In genomic region chr7:111049971-111050680, GRCh38 we compare ENCODE assay signal across 21 cellular contexts. TPM values are rescaled to one million over a fixed set of nuclear protein-coding genes. Genes with fewer than 3 reads are reported as not detected.
"Had no signal": no experiment of that assay in that cellular context is flagged by ENCODE, and none has a peak within 500 bp of the region (broad histone marks: within the 10 kb centered on the region; RNA-seq: fewer than 3 reads in every experiment).

No MANE protein-coding gene starts in this region.

- H3K36me3 ChIP-seq: esophagus squamous epithelium, gastroesophageal sphincter, pancreas, right lobe of liver, suprapubic skin, thyroid gland had no signal

- H3K4me1 ChIP-seq: esophagus squamous epithelium, pancreas, psoas muscle, right lobe of liver, suprapubic skin had no signal

- H3K27me3 ChIP-seq: esophagus squamous epithelium, gastroesophageal sphincter, pancreas, right lobe of liver, suprapubic skin, thyroid gland had no signal

- H3K27ac ChIP-seq: esophagus squamous epithelium, gastroesophageal sphincter, pancreas, psoas muscle, right lobe of liver, suprapubic skin, thyroid gland had no signal

- H3K9me3 ChIP-seq: esophagus squamous epithelium, gastroesophageal sphincter, pancreas, psoas muscle, right lobe of liver, suprapubic skin, thyroid gland had no signal

- ATAC-seq: effector memory CD8-positive, alpha-beta T cell; gastroesophageal sphincter; left colon; left ventricle myocardium superior; pancreas; psoas muscle; right lobe of liver; stimulated activated effector memory CD8-positive, alpha-beta T cell treated with anti-CD3 and anti-CD28 coated beads, Interleukin-12 subunit alpha, Interleukin-12 subunit beta, amount 100 ng/mL, for 72 hours; stimulated activated naive CD8-positive, alpha-beta T cell treated with anti-CD3 and anti-CD28 coated beads, Interleukin-15, Interleukin-2, amounts not matched to agents 100 U/mL and 50 U/mL, for 24 hours had no signal

- DNase-seq: effector memory CD8-positive, alpha-beta T cell; esophagus squamous epithelium; foreskin fibroblast; glutamatergic neuron; left colon; left ventricle myocardium superior; naive B cell; nucleus accumbens; pancreas; psoas muscle; retina; right lobe of liver; stimulated activated CD4-positive, alpha-beta T cell treated with anti-CD3 and anti-CD28 coated beads, Interleukin-4, amount 100 ng/mL, for 1 hour; stimulated activated CD8-positive, alpha-beta memory T cell treated with anti-CD3 and anti-CD28 coated beads, Interleukin-4, amount 100 ng/mL, for 48 hours; stimulated activated naive CD8-positive, alpha-beta T cell treated with anti-CD3 and anti-CD28 coated beads, Interleukin-15, Interleukin-2, amounts not matched to agents 100 U/mL and 50 U/mL, for 24 hours; thyroid gland had no signal

- H3K4me3 ChIP-seq: esophagus squamous epithelium, gastroesophageal sphincter, lung, pancreas, psoas muscle, right lobe of liver, suprapubic skin, thyroid gland had no signal

RNA-seq across cellular contexts. Expression of gene LRRN3, which starts 40.8 kb away (rescaled TPM):
- total RNA-seq: epithelial cell of proximal tubule had no signal
